Comparison of ENCODE assay signal across 1 cellular context in genomic region chr9:19085295-19085694, GRCh38.
TF ChIP-seq lines count a peak whose summit lies in the region.

No MANE protein-coding gene starts in this region.

TF ChIP-seq in HepG2, 621 proteins besides CTCF, POLR2A, EP300 and RAD21:
- TF ChIP-seq, protein P1, sequence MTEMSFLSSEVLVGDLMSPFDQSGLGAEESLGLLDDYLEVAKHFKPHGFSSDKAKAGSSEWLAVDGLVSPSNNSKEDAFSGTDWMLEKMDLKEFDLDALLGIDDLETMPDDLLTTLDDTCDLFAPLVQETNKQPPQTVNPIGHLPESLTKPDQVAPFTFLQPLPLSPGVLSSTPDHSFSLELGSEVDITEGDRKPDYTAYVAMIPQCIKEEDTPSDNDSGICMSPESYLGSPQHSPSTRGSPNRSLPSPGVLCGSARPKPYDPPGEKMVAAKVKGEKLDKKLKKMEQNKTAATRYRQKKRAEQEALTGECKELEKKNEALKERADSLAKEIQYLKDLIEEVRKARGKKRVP (CRISPR knock-in tag; IDR thresholded peaks at IDR 0.05), result no peak
- TF ChIP-seq GATAD2A (CRISPR knock-in tag; IDR thresholded peaks at IDR 0.05) (0 out of 2 replicates have a peak, but pooled peaks have one; percentile 20), GTF3A (CRISPR knock-in tag; conservative IDR thresholded peaks at IDR 0.05) (no peak), SMC3 (IDR thresholded peaks at IDR 0.05; ENCODE audit: low read length) (peak; percentile 59), STAG1 (CRISPR knock-in tag; IDR thresholded peaks at IDR 0.05) (peak; percentile 58), POLR2G (IDR thresholded peaks at IDR 0.05; ENCODE audit: low read depth, low read length) (no peak), ZNF441 (CRISPR knock-in tag; IDR thresholded peaks at IDR 0.05; ENCODE audit: borderline replicate concordance) (no peak), ONECUT2 (CRISPR knock-in tag; IDR thresholded peaks at IDR 0.05) (0 out of 2 replicates have a peak, but pooled peaks have one; percentile 48), HOXA7 (CRISPR knock-in tag; IDR thresholded peaks at IDR 0.05) (no peak)
- TF ChIP-seq, protein P2, sequence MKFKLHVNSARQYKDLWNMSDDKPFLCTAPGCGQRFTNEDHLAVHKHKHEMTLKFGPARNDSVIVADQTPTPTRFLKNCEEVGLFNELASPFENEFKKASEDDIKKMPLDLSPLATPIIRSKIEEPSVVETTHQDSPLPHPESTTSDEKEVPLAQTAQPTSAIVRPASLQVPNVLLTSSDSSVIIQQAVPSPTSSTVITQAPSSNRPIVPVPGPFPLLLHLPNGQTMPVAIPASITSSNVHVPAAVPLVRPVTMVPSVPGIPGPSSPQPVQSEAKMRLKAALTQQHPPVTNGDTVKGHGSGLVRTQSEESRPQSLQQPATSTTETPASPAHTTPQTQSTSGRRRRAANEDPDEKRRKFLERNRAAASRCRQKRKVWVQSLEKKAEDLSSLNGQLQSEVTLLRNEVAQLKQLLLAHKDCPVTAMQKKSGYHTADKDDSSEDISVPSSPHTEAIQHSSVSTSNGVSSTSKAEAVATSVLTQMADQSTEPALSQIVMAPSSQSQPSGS (CRISPR knock-in tag; IDR thresholded peaks at IDR 0.05), result no peak
- TF ChIP-seq, protein P3, sequence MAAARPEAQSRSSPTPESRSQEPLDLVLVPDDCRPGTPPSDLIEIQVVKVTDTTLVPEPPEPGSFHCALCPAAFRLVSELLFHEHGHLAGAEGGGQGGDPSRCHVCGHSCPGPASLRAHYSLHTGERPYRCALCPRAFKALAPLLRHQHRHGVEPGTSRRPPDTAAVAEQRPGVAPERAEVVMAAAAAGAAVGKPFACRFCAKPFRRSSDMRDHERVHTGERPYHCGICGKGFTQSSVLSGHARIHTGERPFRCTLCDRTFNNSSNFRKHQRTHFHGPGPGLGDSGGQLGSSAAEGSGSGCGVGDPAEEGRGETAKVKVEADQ (CRISPR knock-in tag; IDR thresholded peaks at IDR 0.05; ENCODE audit: borderline replicate concordance), result no peak
- TF ChIP-seq, protein P4, sequence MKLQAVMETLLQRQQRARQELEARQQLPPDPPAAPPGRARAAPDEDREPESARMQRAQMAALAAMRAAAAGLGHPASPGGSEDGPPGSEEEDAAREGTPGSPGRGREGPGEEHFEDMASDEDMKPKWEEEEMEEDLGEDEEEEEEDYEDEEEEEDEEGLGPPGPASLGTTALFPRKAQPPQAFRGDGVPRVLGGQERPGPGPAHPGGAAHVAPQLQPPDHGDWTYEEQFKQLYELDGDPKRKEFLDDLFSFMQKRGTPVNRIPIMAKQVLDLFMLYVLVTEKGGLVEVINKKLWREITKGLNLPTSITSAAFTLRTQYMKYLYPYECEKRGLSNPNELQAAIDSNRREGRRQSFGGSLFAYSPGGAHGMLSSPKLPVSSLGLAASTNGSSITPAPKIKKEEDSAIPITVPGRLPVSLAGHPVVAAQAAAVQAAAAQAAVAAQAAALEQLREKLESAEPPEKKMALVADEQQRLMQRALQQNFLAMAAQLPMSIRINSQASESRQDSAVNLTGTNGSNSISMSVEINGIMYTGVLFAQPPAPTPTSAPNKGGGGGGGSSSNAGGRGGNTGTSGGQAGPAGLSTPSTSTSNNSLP (IDR thresholded peaks at IDR 0.05; ENCODE audit: low read depth, low read length), result peak; percentile 85; the same call in 1 of the 2 replicates
TF ChIP-seq in HepG2: peak in this region for 5.
